In genomic region chr2:9753665-9754531, GRCh38 we compare ENCODE assay signal across 9 cellular contexts.
DNase-seq lines count a peak whose midpoint lies in the region; ATAC-seq and TF ChIP-seq lines count a peak whose summit lies in the region.
"Had no signal": no experiment of that assay in that cellular context is flagged by ENCODE, and none has a peak within 500 bp of the region (broad histone marks: within the 10 kb centered on the region; RNA-seq: fewer than 3 reads in every experiment).

No MANE protein-coding gene starts in this region.

- no peak overlapping the region for H2BK5ac ChIP-seq in trophoblast cell (ENCODE audit: low read depth, low read length, poor library complexity)

- no peak overlapping the region for H3K4me3 ChIP-seq in trophoblast cell (ENCODE audit: low read depth, low read length)
- H3K4me3 ChIP-seq: ovary had no signal

- no peaks in the 10 kb centered on the region for H3K36me3 Mint-ChIP-seq in activated B cell treated with CpG ODN at 0.5 μM for 24 hours (ENCODE audit: low read depth)
- H3K36me3 Mint-ChIP-seq in central memory CD8-positive, alpha-beta T cell (ENCODE audit: insufficient read depth), result peaks cover 15% of the 10 kb centered on the region

- H3K36me3 ChIP-seq in trophoblast cell (ENCODE audit: control insufficient read depth in 1 of 2, insufficient read depth in 2 of 2, low read length in 2 of 2), result no peaks in the 10 kb centered on the region
- H3K36me3 ChIP-seq: ovary had no signal

- H3K4me1 Mint-ChIP-seq in activated B cell treated with CpG ODN at 0.5 μM for 24 hours, result peaks cover 21% of the 10 kb centered on the region
- H3K4me1 Mint-ChIP-seq in central memory CD8-positive, alpha-beta T cell, result peaks cover 58% of the 10 kb centered on the region

- POLR2A ChIA-PET in activated B cell treated with CpG ODN at 0.5 μM for 24 hours (lab: Charles Lee), result no interaction called here

- CTCF ChIA-PET in activated B cell treated with CpG ODN at 0.5 μM for 24 hours (lab: Charles Lee), result no interaction called here

- no peak overlapping the region for H4K8ac ChIP-seq in trophoblast cell (ENCODE audit: low read depth, low read length)

- no peaks in the 10 kb centered on the region for H3K27me3 ChIP-seq in trophoblast cell (ENCODE audit: insufficient read depth, low read length)
- H3K27me3 ChIP-seq: ovary had no signal

- H3K79me1 ChIP-seq in trophoblast cell (ENCODE audit: low read length), result no peaks in the 10 kb centered on the region

- H2AFZ ChIP-seq in trophoblast cell (ENCODE audit: insufficient read depth, low read length, poor library complexity), result no peak overlapping the region

- no peak overlapping the region for H2BK12ac ChIP-seq in trophoblast cell (ENCODE audit: low read length)

- peaks cover 6 to 7% of the 10 kb centered on the region in 2 experiments for H3K4me1 ChIP-seq in trophoblast cell (ENCODE audit: control insufficient read depth in 1 of 2, insufficient read depth in 2 of 2, low read length in 2 of 2)

- H4K12ac ChIP-seq in trophoblast cell (ENCODE audit: low read depth, low read length), result no peak overlapping the region

- no peak overlapping the region for H3K14ac ChIP-seq in trophoblast cell (ENCODE audit: low read length)

- no peak for TF ChIP-seq CTCF in activated B cell treated with CpG ODN at 0.5 μM for 24 hours (IDR thresholded peaks at IDR 0.05)

- peaks cover 41% of the 10 kb centered on the region for H3K27me3 Mint-ChIP-seq in activated B cell treated with CpG ODN at 0.5 μM for 24 hours
- H3K27me3 Mint-ChIP-seq in central memory CD8-positive, alpha-beta T cell, result no peaks in the 10 kb centered on the region

- H3K23ac ChIP-seq in trophoblast cell (ENCODE audit: low read length), result no peak overlapping the region

- no peak overlapping the region for H2BK120ac ChIP-seq in trophoblast cell (ENCODE audit: insufficient read depth, low read length, poor library complexity)

- no peak overlapping the region for H4K91ac ChIP-seq in trophoblast cell (ENCODE audit: low read depth, low read length)

- ATAC-seq in GM18867 (IDR thresholded peaks at IDR 0.05; ENCODE audit: unreplicated experiment) (peak; percentile 53), activated B cell treated with CpG ODN at 0.5 μM for 24 hours (ENCODE audit: low read depth) (peak; percentile 32), GM21390 (IDR thresholded peaks at IDR 0.05; ENCODE audit: unreplicated experiment) (no peak)
- peak; percentile 29 for ATAC-seq in central memory CD8-positive, alpha-beta T cell (replicated peaks; ENCODE audit: extremely low read depth, poor library complexity, severe bottlenecking)

- H3K4me2 ChIP-seq in trophoblast cell (ENCODE audit: low read length), result no peak overlapping the region

- no peak overlapping the region for H2AK5ac ChIP-seq in trophoblast cell (ENCODE audit: low read length)

- no peak overlapping the region for H3K4ac ChIP-seq in trophoblast cell (ENCODE audit: low read depth, low read length)

- H3K9me3 Mint-ChIP-seq in activated B cell treated with CpG ODN at 0.5 μM for 24 hours, result no peaks in the 10 kb centered on the region
- H3K9me3 Mint-ChIP-seq in central memory CD8-positive, alpha-beta T cell, result no peaks in the 10 kb centered on the region

- intact Hi-C loops in activated B cell treated with CpG ODN at 0.5 μM for 24 hours (cut with micrococcal nuclease), result no loop called here

- H3K9me3 ChIP-seq in trophoblast cell (ENCODE audit: insufficient read depth, low read depth, low read length), result no peaks in the 10 kb centered on the region
- H3K9me3 ChIP-seq: ovary had no signal

- H3K27ac ChIP-seq in trophoblast cell (ENCODE audit: low read depth, low read length), result no peak overlapping the region
- H3K27ac ChIP-seq: ovary had no signal

- no peak overlapping the region for H3K4me3 Mint-ChIP-seq in activated B cell treated with CpG ODN at 0.5 μM for 24 hours
- H3K4me3 Mint-ChIP-seq in central memory CD8-positive, alpha-beta T cell, result peak overlapping the region; percentile 91

- no peak overlapping the region for H3K9ac ChIP-seq in trophoblast cell (ENCODE audit: low read length)

- H3K18ac ChIP-seq in trophoblast cell (ENCODE audit: low read length), result no peak overlapping the region

- H3K27ac Mint-ChIP-seq in activated B cell treated with CpG ODN at 0.5 μM for 24 hours, result no peak overlapping the region
- peak overlapping the region; percentile 97 for H3K27ac Mint-ChIP-seq in central memory CD8-positive, alpha-beta T cell (ENCODE audit: low read depth)

- no peaks in the 10 kb centered on the region for H3K79me2 ChIP-seq in trophoblast cell (ENCODE audit: control insufficient read depth, insufficient read depth, low read length, poor library complexity)

- no CpG with 5 or more reads among the region's 36 CpGs for WGBS in trophoblast cell (ENCODE audit: extremely low coverage, insufficient coverage, insufficient read length)

- no peak for DNase-seq in activated B cell treated with CpG ODN at 0.5 μM for 24 hours
- peak in 1 of 2 donors; percentile 30 for DNase-seq in central memory CD8-positive, alpha-beta T cell (ENCODE audit: low spot score in 2 of 2)
- DNase-seq in stimulated activated CD4-positive, alpha-beta T cell treated with anti-CD3 and anti-CD28 coated beads, Interleukin-2, amount 100 ng/mL, for 4 hours (ENCODE audit: low read depth), result peak; percentile 36
- DNase-seq in cerebellar nuclear complex (lab: John Stamatoyannopoulos, UW), result no peak
- DNase-seq in trophoblast cell, result no peak
- DNase-seq in DMS 273 treated with DMSO at 0.1 percent for 48 hours (lab: John Stamatoyannopoulos, UW), result no peak
